1 cellular context compared by ENCODE assay signal in genomic region chr10:3090914-3091313, GRCh38.
TF ChIP-seq lines count a peak whose summit lies in the region.

No MANE protein-coding gene starts in this region.

TF ChIP-seq in HCT116, 20 proteins besides CTCF, POLR2A, EP300 and RAD21 (continued from another document):
- TF ChIP-seq REST (IDR thresholded peaks at IDR 0.05; ENCODE audit: low read depth), result no peak
TF ChIP-seq in HCT116: peak in this region for 2.
